In the genomic region with DNA sequence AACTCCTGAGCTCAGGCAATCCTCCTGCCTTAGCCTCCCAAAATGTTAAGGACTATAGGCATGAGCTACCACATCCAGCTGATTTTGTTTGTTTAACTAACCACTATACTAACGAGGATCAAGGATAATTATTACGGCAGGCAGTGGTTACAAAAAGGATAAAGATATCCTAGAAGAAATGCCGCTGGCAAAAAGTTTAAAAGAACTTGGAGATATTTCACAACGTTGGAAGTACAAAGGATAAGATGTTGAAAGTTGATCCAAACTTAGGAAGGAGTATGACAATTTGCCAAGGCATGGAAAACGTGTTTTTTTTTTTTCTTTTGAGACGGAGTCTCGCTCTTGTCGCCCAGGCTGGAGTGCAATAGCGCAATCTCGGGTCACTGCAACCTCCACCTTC, we compare ENCODE assay signal across 28 cellular contexts. TPM values are rescaled to one million over a fixed set of nuclear protein-coding genes. Genes with fewer than 3 reads are reported as not detected.
"Had no signal": no experiment of that assay in that cellular context is flagged by ENCODE, and none has a peak within 500 bp of the region (broad histone marks: within the 10 kb centered on the region; RNA-seq: fewer than 3 reads in every experiment).

No MANE protein-coding gene starts in this region.

- H3K27me3 ChIP-seq: adrenal gland, ascending aorta, dorsolateral prefrontal cortex, gastroesophageal sphincter, ovary had no signal

- H3K27ac ChIP-seq: adrenal gland, ascending aorta, coronary artery, dorsolateral prefrontal cortex, gastroesophageal sphincter, ovary, skin epidermis, thoracic aorta had no signal

- ATAC-seq: gastroesophageal sphincter; left cardiac atrium; left ventricle myocardium superior; sciatic nerve; stimulated activated naive CD8-positive, alpha-beta T cell treated with anti-CD3 and anti-CD28 coated beads, Interleukin-15, Interleukin-2, amounts not matched to agents 100 U/mL and 50 U/mL, for 24 hours; T-helper 17 cell had no signal

- H3K9me3 ChIP-seq: adrenal gland, ascending aorta, gastroesophageal sphincter, ovary, thoracic aorta had no signal

- DNase-seq: activated CD4-positive, alpha-beta memory T cell treated with anti-CD3 and anti-CD28 coated beads, Interleukin-2, amount 10 ng/mL, durations not matched to agents 7 days and 5 days; activated CD4-positive, alpha-beta T cell treated with anti-CD3 and anti-CD28 coated beads, Interleukin-2, amount 10 ng/mL, durations not matched to agents 24 days and 14 days; activated CD4-positive, CD25-positive, alpha-beta regulatory T cell treated with anti-CD3 and anti-CD28 coated beads, Interleukin-2, amount 50 U/mL, for 72 hours; activated CD8-positive, alpha-beta memory T cell treated with anti-CD3 and anti-CD28 coated beads, Interleukin-2, amount 50 U/mL, for 48 hours; activated naive CD4-positive, alpha-beta T cell; activated T-cell treated with anti-CD3 and anti-CD28 coated beads, Interleukin-2, amount 50 U/mL, for 48 hours; dorsolateral prefrontal cortex; effector memory CD4-positive, alpha-beta T cell; erythroblast; hippocampal formation; left cardiac atrium; left ventricle myocardium superior; ovary; retina; stimulated activated CD4-positive, alpha-beta T cell treated with anti-CD3 and anti-CD28 coated beads, Interleukin-12 subunit alpha, Interleukin-12 subunit beta, amount 100 ng/mL, for 4 hours; stimulated activated CD4-positive, alpha-beta T cell treated with anti-CD3 and anti-CD28 coated beads, Interleukin-4, amount 100 ng/mL, for 1 hour; stimulated activated naive CD8-positive, alpha-beta T cell treated with anti-CD3 and anti-CD28 coated beads, Interleukin-15, Interleukin-2, amounts not matched to agents 100 U/mL and 50 U/mL, for 24 hours; T-helper 17 cell; T1000 had no signal

- H3K36me3 ChIP-seq: adrenal gland, ascending aorta, gastroesophageal sphincter, ovary, thoracic aorta had no signal

- H3K4me1 ChIP-seq: ascending aorta had no signal

- H3K4me3 ChIP-seq: adrenal gland, ascending aorta, coronary artery, dorsolateral prefrontal cortex, gastroesophageal sphincter, ovary, skin epidermis, thoracic aorta had no signal

RNA-seq across cellular contexts. Expression of a gene that starts 19.5 kb away (rescaled TPM):
- total RNA-seq: activated CD4-positive, alpha-beta memory T cell treated with anti-CD3 and anti-CD28 coated beads, Interleukin-2, amount 10 ng/mL, durations not matched to agents 7 days and 5 days; activated CD4-positive, alpha-beta T cell treated with anti-CD3 and anti-CD28 coated beads, Interleukin-2, amount 10 ng/mL, durations not matched to agents 24 days and 14 days; adrenal gland; ascending aorta; cardiac septum; left cardiac atrium; left ventricle myocardium superior; lung microvascular endothelial cell; sciatic nerve had no signal
- polyA plus RNA-seq: ovary had no signal
